ENCODE assay signal across 1 cellular context in genomic region chr2:101124684-101125366, GRCh38.
A peak's percentile ranks its signal among the peaks of the same experiment; 100 is the strongest.
TF ChIP-seq lines count a peak whose summit lies in the region.

No MANE protein-coding gene starts in this region.

TF ChIP-seq in HepG2, 621 proteins besides CTCF, POLR2A, EP300 and RAD21 (continued from another document and continues in another):
- TF ChIP-seq KAT7 (CRISPR knock-in tag; IDR thresholded peaks at IDR 0.05; ENCODE audit: borderline replicate concordance) = 0 out of 2 replicates have a peak, but pooled peaks have one; percentile 37
- no peak; the same call in 1 of the 2 replicates for TF ChIP-seq TARDBP (CRISPR knock-in tag; IDR thresholded peaks at IDR 0.05)
- no peak for TF ChIP-seq ZBTB14 (CRISPR knock-in tag; IDR thresholded peaks at IDR 0.05)
- no peak for TF ChIP-seq SRSF9 (IDR thresholded peaks at IDR 0.05; ENCODE audit: borderline replicate concordance, insufficient read depth, low read depth, low read length, poor library complexity, severe bottlenecking)
- TF ChIP-seq ERF (CRISPR knock-in tag; IDR thresholded peaks at IDR 0.05) = peak; percentile 70
- TF ChIP-seq ATF3 (CRISPR knock-in tag; IDR thresholded peaks at IDR 0.05) = peak; percentile 72
- no peak for TF ChIP-seq ZNF10 (CRISPR knock-in tag; IDR thresholded peaks at IDR 0.05; ENCODE audit: borderline replicate concordance, low read depth)
- peak; percentile 73 for TF ChIP-seq ZNF644 (CRISPR knock-in tag; IDR thresholded peaks at IDR 0.05; ENCODE audit: low read depth)
- TF ChIP-seq ZFX (CRISPR knock-in tag; IDR thresholded peaks at IDR 0.05; ENCODE audit: low read depth) = 0 out of 2 replicates have a peak, but pooled peaks have one; percentile 34
- TF ChIP-seq HNRNPUL1 (IDR thresholded peaks at IDR 0.05; ENCODE audit: low read depth, low read length) = no peak
- no peak for TF ChIP-seq RELA (CRISPR knock-in tag; IDR thresholded peaks at IDR 0.05)
- TF ChIP-seq TIGD3 (CRISPR knock-in tag; IDR thresholded peaks at IDR 0.05; ENCODE audit: borderline replicate concordance) = no peak
- TF ChIP-seq ZNF839 (CRISPR knock-in tag; IDR thresholded peaks at IDR 0.05; ENCODE audit: borderline replicate concordance) = no peak
- TF ChIP-seq BATF2 (CRISPR knock-in tag; IDR thresholded peaks at IDR 0.05) = no peak
- TF ChIP-seq HMGXB3 (CRISPR knock-in tag; IDR thresholded peaks at IDR 0.05; ENCODE audit: borderline replicate concordance) = 0 out of 2 replicates have a peak, but pooled peaks have one; percentile 22
- TF ChIP-seq FOXO4 (CRISPR knock-in tag; conservative IDR thresholded peaks at IDR 0.05) = no peak
- TF ChIP-seq TEAD2 (CRISPR knock-in tag; IDR thresholded peaks at IDR 0.05) = no peak
- no peak for TF ChIP-seq IRX3 (CRISPR knock-in tag; IDR thresholded peaks at IDR 0.05; ENCODE audit: borderline replicate concordance, low read depth)
- TF ChIP-seq TP53 (CRISPR knock-in tag; conservative IDR thresholded peaks at IDR 0.05) = peak; percentile 18; the same call in 1 of the 2 replicates
- no peak for TF ChIP-seq DNMT3B (CRISPR knock-in tag; conservative IDR thresholded peaks at IDR 0.05)
- no peak for TF ChIP-seq HOXA7 (CRISPR knock-in tag; IDR thresholded peaks at IDR 0.05)
- no peak for TF ChIP-seq GMEB2 (CRISPR knock-in tag; IDR thresholded peaks at IDR 0.05; ENCODE audit: low read depth)
- TF ChIP-seq ATF2 (CRISPR knock-in tag; IDR thresholded peaks at IDR 0.05) = peak; percentile 70
- no peak for TF ChIP-seq TOPORS (CRISPR knock-in tag; IDR thresholded peaks at IDR 0.05)
- no peak for TF ChIP-seq NFIB (CRISPR knock-in tag; IDR thresholded peaks at IDR 0.05; ENCODE audit: borderline replicate concordance)
- TF ChIP-seq ZNF333 (CRISPR knock-in tag; IDR thresholded peaks at IDR 0.05; ENCODE audit: borderline replicate concordance) = no peak
- TF ChIP-seq HNRNPH1 (optimal IDR thresholded peaks at IDR 0.05; ENCODE audit: low read depth, low read length) = no peak
- peak; percentile 27; the same call in 1 of the 2 replicates for TF ChIP-seq ZFP90 (CRISPR knock-in tag; IDR thresholded peaks at IDR 0.05; ENCODE audit: borderline replicate concordance)
- no peak for TF ChIP-seq PRMT3 (CRISPR knock-in tag; IDR thresholded peaks at IDR 0.05; ENCODE audit: borderline replicate concordance, low read depth)
- no peak for TF ChIP-seq RNF219 (CRISPR knock-in tag; IDR thresholded peaks at IDR 0.05)
- peak; percentile 90 for TF ChIP-seq FOSL1 (CRISPR knock-in tag; IDR thresholded peaks at IDR 0.05; ENCODE audit: borderline replicate concordance)
- TF ChIP-seq SCMH1 (CRISPR knock-in tag; IDR thresholded peaks at IDR 0.05; ENCODE audit: borderline replicate concordance) = no peak
- no peak for TF ChIP-seq USF2 (IDR thresholded peaks at IDR 0.05; ENCODE audit: low read depth, low read length)
- no peak for TF ChIP-seq USF2 (CRISPR knock-in tag; IDR thresholded peaks at IDR 0.05; ENCODE audit: borderline replicate concordance)
- peak; percentile 79 for TF ChIP-seq PPARG (CRISPR knock-in tag; conservative IDR thresholded peaks at IDR 0.05)
- TF ChIP-seq CHD4 (IDR thresholded peaks at IDR 0.05; ENCODE audit: borderline replicate concordance, low read length) = 0 out of 2 replicates have a peak, but pooled peaks have one; percentile 60
- no peak for TF ChIP-seq ZBTB39 (CRISPR knock-in tag; IDR thresholded peaks at IDR 0.05)
- TF ChIP-seq ZBTB1 (CRISPR knock-in tag; IDR thresholded peaks at IDR 0.05; ENCODE audit: borderline replicate concordance) = no peak
- TF ChIP-seq ZNF580 (CRISPR knock-in tag; IDR thresholded peaks at IDR 0.05; ENCODE audit: borderline replicate concordance, low read depth) = peak; percentile 60; the same call in 1 of the 2 replicates
- no peak for TF ChIP-seq ZNF576 (CRISPR knock-in tag; IDR thresholded peaks at IDR 0.05)
